Comparison of ENCODE assay signal across 23 cellular contexts in genomic region chr7:42081672-42082071, GRCh38.
"Had no signal": no experiment of that assay in that cellular context is flagged by ENCODE, and none has a peak within 500 bp of the region (broad histone marks: within the 10 kb centered on the region; RNA-seq: fewer than 3 reads in every experiment).

No MANE protein-coding gene starts in this region.

- H3K9me3 Mint-ChIP-seq: activated CD4-positive, alpha-beta T cell treated with anti-CD3 and anti-CD28 coated beads, Interleukin-2, amount 10 ng/mL, durations not matched to agents 24 days and 14 days; activated naive CD4-positive, alpha-beta T cell treated with anti-CD3 and anti-CD28 coated beads, Interleukin-2, amount 50 U/mL, for 72 hours; activated naive CD8-positive, alpha-beta T cell treated with anti-CD3 and anti-CD28 coated beads, Interleukin-2, amount 50 U/mL, for 24 hours; activated T-cell treated with anti-CD3 and anti-CD28 coated beads, Interleukin-2, amount 50 U/mL, for 4 hours; T-helper 1 cell treated with Interleukin-12 subunit alpha and Interleukin-12 subunit beta and Interleukin-4 antibody, amounts not matched to agents 30 μg/mL and 1 μg/mL, for 36 hours had no signal

- H3K36me3 ChIP-seq: brain microvascular endothelial cell, SJSA1 had no signal

- H3K27ac Mint-ChIP-seq: activated CD4-positive, alpha-beta T cell treated with anti-CD3 and anti-CD28 coated beads, Interleukin-2, amount 10 ng/mL, durations not matched to agents 24 days and 14 days; activated CD8-positive, alpha-beta memory T cell treated with anti-CD3 and anti-CD28 coated beads, Interleukin-2, amount 10 ng/mL, durations not matched to agents 7 days and 5 days; activated naive CD4-positive, alpha-beta T cell treated with anti-CD3 and anti-CD28 coated beads, Interleukin-2, amount 50 U/mL, for 72 hours; activated naive CD8-positive, alpha-beta T cell treated with anti-CD3 and anti-CD28 coated beads, Interleukin-2, amount 50 U/mL, for 24 hours; T-helper 1 cell treated with Interleukin-12 subunit alpha and Interleukin-12 subunit beta and Interleukin-4 antibody, amounts not matched to agents 30 μg/mL and 1 μg/mL, for 36 hours had no signal

- H3K27me3 Mint-ChIP-seq: activated naive CD8-positive, alpha-beta T cell treated with anti-CD3 and anti-CD28 coated beads, Interleukin-2, amount 50 U/mL, for 24 hours had no signal

- H3K4me1 Mint-ChIP-seq: activated CD4-positive, alpha-beta T cell treated with anti-CD3 and anti-CD28 coated beads, Interleukin-2, amount 10 ng/mL, durations not matched to agents 24 days and 14 days; activated CD8-positive, alpha-beta memory T cell treated with anti-CD3 and anti-CD28 coated beads, Interleukin-2, amount 10 ng/mL, durations not matched to agents 7 days and 5 days; activated naive CD8-positive, alpha-beta T cell treated with anti-CD3 and anti-CD28 coated beads, Interleukin-2, amount 50 U/mL, for 24 hours had no signal

- H3K36me3 Mint-ChIP-seq: activated CD8-positive, alpha-beta memory T cell treated with anti-CD3 and anti-CD28 coated beads, Interleukin-2, amount 10 ng/mL, durations not matched to agents 7 days and 5 days; activated naive CD4-positive, alpha-beta T cell treated with anti-CD3 and anti-CD28 coated beads, Interleukin-2, amount 50 U/mL, for 72 hours had no signal

- H3K27me3 ChIP-seq: brain microvascular endothelial cell, SJSA1 had no signal

- H3K27ac ChIP-seq: brain microvascular endothelial cell, SJSA1 had no signal

- H3K4me3 ChIP-seq: K562, SJSA1 had no signal

- DNase-seq: activated CD4-positive, alpha-beta T cell treated with anti-CD3 and anti-CD28 coated beads, Interleukin-2, amount 10 ng/mL, durations not matched to agents 24 days and 14 days; activated CD4-positive, alpha-beta T cell treated with anti-CD3 and anti-CD28 coated beads, Interleukin-2, amount 50 U/mL, for 48 hours; activated CD4-positive, CD25-positive, alpha-beta regulatory T cell treated with anti-CD3 and anti-CD28 coated beads, Interleukin-2, amount 50 U/mL, for 72 hours; activated CD8-positive, alpha-beta memory T cell treated with anti-CD3 and anti-CD28 coated beads, Interleukin-2, amount 10 ng/mL, durations not matched to agents 7 days and 5 days; activated effector memory CD4-positive, alpha-beta T cell treated with anti-CD3 and anti-CD28 coated beads, Interleukin-2, amount 50 U/mL, for 16 hours; activated naive CD4-positive, alpha-beta T cell treated with Interleukin-2 at 50 U/mL for 16 hours; activated naive CD8-positive, alpha-beta T cell treated with anti-CD3 and anti-CD28 coated beads, Interleukin-2, amount 50 U/mL, for 24 hours; activated T-cell treated with anti-CD3 and anti-CD28 coated beads, Interleukin-2, amount 50 U/mL, for 4 hours; amygdala; Karpas-422; MM.1S; NCI-H1105; NCI-H1436 treated with DMSO at 0.1 percent for 48 hours; NCI-H187 treated with DMSO at 0.1 percent for 48 hours; NCI-H2081 treated with DMSO at 0.1 percent for 48 hours; NCI-H446; NCI-H524; PC-3 had no signal

- H3K9me3 ChIP-seq: SJSA1 had no signal

- ATAC-seq: activated CD8-positive, alpha-beta memory T cell treated with anti-CD3 and anti-CD28 coated beads, Interleukin-2, amount 10 ng/mL, durations not matched to agents 7 days and 5 days; activated naive CD4-positive, alpha-beta T cell treated with anti-CD3 and anti-CD28 coated beads, Interleukin-2, amount 50 U/mL, for 72 hours; activated naive CD8-positive, alpha-beta T cell treated with anti-CD3 and anti-CD28 coated beads, Interleukin-2, amount 50 U/mL, for 24 hours; activated T-cell treated with anti-CD3 and anti-CD28 coated beads, Interleukin-2, amount 50 U/mL, for 4 hours; K562; PC-3 had no signal

- H3K4me3 Mint-ChIP-seq: activated CD4-positive, alpha-beta T cell treated with anti-CD3 and anti-CD28 coated beads, Interleukin-2, amount 10 ng/mL, durations not matched to agents 24 days and 14 days; activated CD8-positive, alpha-beta memory T cell treated with anti-CD3 and anti-CD28 coated beads, Interleukin-2, amount 10 ng/mL, durations not matched to agents 7 days and 5 days; activated naive CD8-positive, alpha-beta T cell treated with anti-CD3 and anti-CD28 coated beads, Interleukin-2, amount 50 U/mL, for 24 hours; activated T-cell treated with anti-CD3 and anti-CD28 coated beads, Interleukin-2, amount 50 U/mL, for 4 hours; T-helper 1 cell treated with Interleukin-12 subunit alpha and Interleukin-12 subunit beta and Interleukin-4 antibody, amounts not matched to agents 30 μg/mL and 1 μg/mL, for 36 hours had no signal
